1 cellular context compared by ENCODE assay signal in the genomic region with DNA sequence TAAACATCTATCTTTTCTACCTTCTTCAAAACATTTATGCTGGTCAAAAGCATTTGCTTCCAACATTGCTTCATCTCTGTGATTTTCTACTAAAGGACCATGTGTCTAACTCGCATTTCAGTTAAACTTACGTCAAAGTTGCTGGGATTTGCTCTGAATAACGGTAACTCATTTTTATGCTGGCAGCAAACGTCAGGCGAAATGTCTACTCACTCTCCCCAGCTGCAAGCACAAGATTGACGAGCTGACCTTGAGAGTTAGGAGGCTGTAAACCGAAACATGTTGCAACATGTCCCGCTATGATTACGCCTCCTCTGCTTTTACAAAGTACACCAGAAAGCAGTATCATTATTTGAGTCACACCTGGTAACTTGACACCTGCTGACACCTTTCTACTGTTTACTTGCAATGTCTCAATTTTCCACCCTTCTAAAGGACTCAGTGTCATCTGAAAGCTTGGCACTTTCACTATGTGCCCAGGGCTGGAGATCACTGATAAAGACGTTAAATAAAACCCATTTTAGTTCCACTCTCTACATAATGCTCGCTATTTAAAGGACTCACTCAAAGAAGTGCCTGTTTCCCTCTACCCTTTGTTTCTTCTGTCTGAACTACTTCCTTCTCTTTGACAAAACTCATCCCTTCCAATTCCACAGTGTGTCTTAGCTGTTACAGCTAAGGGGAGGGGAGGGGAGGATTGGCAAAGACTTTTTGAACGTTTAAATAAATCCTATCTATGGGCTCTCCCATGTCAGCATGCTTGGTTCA.
TF ChIP-seq lines count a peak whose summit lies in the region.

No MANE protein-coding gene starts in this region.

TF ChIP-seq in HepG2, 621 proteins besides CTCF, POLR2A, EP300 and RAD21 (continued from another document):
- TF ChIP-seq ZNF34 (CRISPR knock-in tag; IDR thresholded peaks at IDR 0.05; ENCODE audit: borderline replicate concordance): no peak; the same call in 1 of the 2 replicates
- TF ChIP-seq DPF2 (CRISPR knock-in tag; IDR thresholded peaks at IDR 0.05; ENCODE audit: borderline replicate concordance, low read depth): no peak
- TF ChIP-seq, protein P1, sequence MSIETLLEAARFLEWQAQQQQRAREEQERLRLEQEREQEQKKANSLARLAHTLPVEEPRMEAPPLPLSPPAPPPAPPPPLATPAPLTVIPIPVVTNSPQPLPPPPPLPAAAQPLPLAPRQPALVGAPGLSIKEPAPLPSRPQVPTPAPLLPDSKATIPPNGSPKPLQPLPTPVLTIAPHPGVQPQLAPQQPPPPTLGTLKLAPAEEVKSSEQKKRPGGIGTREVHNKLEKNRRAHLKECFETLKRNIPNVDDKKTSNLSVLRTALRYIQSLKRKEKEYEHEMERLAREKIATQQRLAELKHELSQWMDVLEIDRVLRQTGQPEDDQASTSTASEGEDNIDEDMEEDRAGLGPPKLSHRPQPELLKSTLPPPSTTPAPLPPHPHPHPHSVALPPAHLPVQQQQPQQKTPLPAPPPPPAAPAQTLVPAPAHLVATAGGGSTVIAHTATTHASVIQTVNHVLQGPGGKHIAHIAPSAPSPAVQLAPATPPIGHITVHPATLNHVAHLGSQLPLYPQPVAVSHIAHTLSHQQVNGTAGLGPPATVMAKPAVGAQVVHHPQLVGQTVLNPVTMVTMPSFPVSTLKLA (IDR thresholded peaks at IDR 0.05): no peak
- TF ChIP-seq E2F2 (CRISPR knock-in tag; IDR thresholded peaks at IDR 0.05; ENCODE audit: borderline replicate concordance): no peak
- TF ChIP-seq HDAC2 (CRISPR knock-in tag; IDR thresholded peaks at IDR 0.05): peak; percentile 90
- TF ChIP-seq RFXAP (CRISPR knock-in tag; IDR thresholded peaks at IDR 0.05; ENCODE audit: borderline replicate concordance): 0 out of 2 replicates have a peak, but pooled peaks have one; percentile 40
- 0 out of 2 replicates have a peak, but pooled peaks have one; percentile 31 for TF ChIP-seq ARNT2 (CRISPR knock-in tag; IDR thresholded peaks at IDR 0.05; ENCODE audit: low read depth)
- no peak for TF ChIP-seq EED (CRISPR knock-in tag; IDR thresholded peaks at IDR 0.05)
- TF ChIP-seq ZNF354B (CRISPR knock-in tag; IDR thresholded peaks at IDR 0.05): no peak
- TF ChIP-seq, protein P2, sequence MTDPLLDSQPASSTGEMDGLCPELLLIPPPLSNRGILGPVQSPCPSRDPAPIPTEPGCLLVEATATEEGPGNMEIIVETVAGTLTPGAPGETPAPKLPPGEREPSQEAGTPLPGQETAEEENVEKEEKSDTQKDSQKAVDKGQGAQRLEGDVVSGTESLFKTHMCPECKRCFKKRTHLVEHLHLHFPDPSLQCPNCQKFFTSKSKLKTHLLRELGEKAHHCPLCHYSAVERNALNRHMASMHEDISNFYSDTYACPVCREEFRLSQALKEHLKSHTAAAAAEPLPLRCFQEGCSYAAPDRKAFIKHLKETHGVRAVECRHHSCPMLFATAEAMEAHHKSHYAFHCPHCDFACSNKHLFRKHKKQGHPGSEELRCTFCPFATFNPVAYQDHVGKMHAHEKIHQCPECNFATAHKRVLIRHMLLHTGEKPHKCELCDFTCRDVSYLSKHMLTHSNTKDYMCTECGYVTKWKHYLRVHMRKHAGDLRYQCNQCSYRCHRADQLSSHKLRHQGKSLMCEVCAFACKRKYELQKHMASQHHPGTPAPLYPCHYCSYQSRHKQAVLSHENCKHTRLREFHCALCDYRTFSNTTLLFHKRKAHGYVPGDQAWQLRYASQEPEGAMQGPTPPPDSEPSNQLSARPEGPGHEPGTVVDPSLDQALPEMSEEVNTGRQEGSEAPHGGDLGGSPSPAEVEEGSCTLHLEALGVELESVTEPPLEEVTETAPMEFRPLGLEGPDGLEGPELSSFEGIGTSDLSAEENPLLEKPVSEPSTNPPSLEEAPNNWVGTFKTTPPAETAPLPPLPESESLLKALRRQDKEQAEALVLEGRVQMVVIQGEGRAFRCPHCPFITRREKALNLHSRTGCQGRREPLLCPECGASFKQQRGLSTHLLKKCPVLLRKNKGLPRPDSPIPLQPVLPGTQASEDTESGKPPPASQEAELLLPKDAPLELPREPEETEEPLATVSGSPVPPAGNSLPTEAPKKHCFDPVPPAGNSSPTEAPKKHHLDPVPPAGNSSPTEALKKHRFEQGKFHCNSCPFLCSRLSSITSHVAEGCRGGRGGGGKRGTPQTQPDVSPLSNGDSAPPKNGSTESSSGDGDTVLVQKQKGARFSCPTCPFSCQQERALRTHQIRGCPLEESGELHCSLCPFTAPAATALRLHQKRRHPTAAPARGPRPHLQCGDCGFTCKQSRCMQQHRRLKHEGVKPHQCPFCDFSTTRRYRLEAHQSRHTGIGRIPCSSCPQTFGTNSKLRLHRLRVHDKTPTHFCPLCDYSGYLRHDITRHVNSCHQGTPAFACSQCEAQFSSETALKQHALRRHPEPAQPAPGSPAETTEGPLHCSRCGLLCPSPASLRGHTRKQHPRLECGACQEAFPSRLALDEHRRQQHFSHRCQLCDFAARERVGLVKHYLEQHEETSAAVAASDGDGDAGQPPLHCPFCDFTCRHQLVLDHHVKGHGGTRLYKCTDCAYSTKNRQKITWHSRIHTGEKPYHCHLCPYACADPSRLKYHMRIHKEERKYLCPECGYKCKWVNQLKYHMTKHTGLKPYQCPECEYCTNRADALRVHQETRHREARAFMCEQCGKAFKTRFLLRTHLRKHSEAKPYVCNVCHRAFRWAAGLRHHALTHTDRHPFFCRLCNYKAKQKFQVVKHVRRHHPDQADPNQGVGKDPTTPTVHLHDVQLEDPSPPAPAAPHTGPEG (CRISPR knock-in tag; IDR thresholded peaks at IDR 0.05): 0 out of 2 replicates have a peak, but pooled peaks have one; percentile 40
- no peak for TF ChIP-seq HINFP (CRISPR knock-in tag; IDR thresholded peaks at IDR 0.05; ENCODE audit: low read depth)
- no peak for TF ChIP-seq FOXA1 (IDR thresholded peaks at IDR 0.05)
- TF ChIP-seq FOXA1 (CRISPR knock-in tag; IDR thresholded peaks at IDR 0.05): peak; percentile 76
- TF ChIP-seq ZBTB20 (CRISPR knock-in tag; IDR thresholded peaks at IDR 0.05; ENCODE audit: borderline replicate concordance, low read depth): 0 out of 2 replicates have a peak, but pooled peaks have one; percentile 48
- TF ChIP-seq TEAD2 (CRISPR knock-in tag; IDR thresholded peaks at IDR 0.05): no peak
- no peak for TF ChIP-seq NFYC (CRISPR knock-in tag; IDR thresholded peaks at IDR 0.05)
- TF ChIP-seq ZNF598 (CRISPR knock-in tag; IDR thresholded peaks at IDR 0.05; ENCODE audit: borderline replicate concordance): no peak
- no peak for TF ChIP-seq SNAPC2 (CRISPR knock-in tag; IDR thresholded peaks at IDR 0.05)
- TF ChIP-seq ARNT (IDR thresholded peaks at IDR 0.05): no peak
- no peak for TF ChIP-seq JUNB (CRISPR knock-in tag; IDR thresholded peaks at IDR 0.05; ENCODE audit: borderline replicate concordance)
- TF ChIP-seq ZNF446 (CRISPR knock-in tag; IDR thresholded peaks at IDR 0.05): no peak
- 0 out of 2 replicates have a peak, but pooled peaks have one; percentile 19 for TF ChIP-seq ZNF160 (CRISPR knock-in tag; IDR thresholded peaks at IDR 0.05)
- TF ChIP-seq ZNF790 (CRISPR knock-in tag; IDR thresholded peaks at IDR 0.05; ENCODE audit: borderline replicate concordance): no peak
- no peak for TF ChIP-seq KDM5B (CRISPR knock-in tag; IDR thresholded peaks at IDR 0.05; ENCODE audit: borderline replicate concordance)
- peak; percentile 29; the same call in 1 of the 2 replicates for TF ChIP-seq TCF7 (IDR thresholded peaks at IDR 0.05; ENCODE audit: low read depth)
- no peak for TF ChIP-seq GTF3A (CRISPR knock-in tag; conservative IDR thresholded peaks at IDR 0.05)
- peak; percentile 61; the same call in 1 of the 2 replicates for TF ChIP-seq THAP11 (CRISPR knock-in tag; IDR thresholded peaks at IDR 0.05)
- TF ChIP-seq ZKSCAN5 (CRISPR knock-in tag; IDR thresholded peaks at IDR 0.05): no peak
- no peak; the same call in 1 of the 2 replicates for TF ChIP-seq POGZ (CRISPR knock-in tag; IDR thresholded peaks at IDR 0.05)
- no peak for TF ChIP-seq ZNF616 (CRISPR knock-in tag; IDR thresholded peaks at IDR 0.05; ENCODE audit: low read depth)
